ENCODE assay signal across 10 cellular contexts in the genomic region with DNA sequence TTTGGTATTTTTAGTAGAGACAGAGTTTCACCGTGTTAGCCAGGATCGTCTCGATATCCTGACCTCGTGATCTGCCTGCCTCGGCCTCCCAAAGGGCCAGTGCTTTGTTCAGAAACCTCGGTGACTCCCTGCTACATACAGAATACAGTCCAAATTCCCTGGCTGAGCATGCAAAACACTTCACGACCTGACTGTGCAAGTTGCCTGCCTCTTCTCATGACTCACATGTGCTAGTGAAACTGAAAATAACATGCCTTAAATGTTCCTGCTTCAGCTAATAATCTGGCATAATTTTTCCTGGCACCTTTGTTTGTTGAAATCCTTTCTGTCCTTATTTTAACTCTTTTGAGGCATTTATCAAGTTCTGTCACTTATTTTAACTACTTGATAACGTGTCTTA. TPM values are rescaled to one million over a fixed set of nuclear protein-coding genes. Genes with fewer than 3 reads are reported as not detected.
DNase-seq lines count a peak whose midpoint lies in the region; ATAC-seq and TF ChIP-seq lines count a peak whose summit lies in the region.
"Had no signal": no experiment of that assay in that cellular context is flagged by ENCODE, and none has a peak within 500 bp of the region (broad histone marks: within the 10 kb centered on the region; RNA-seq: fewer than 3 reads in every experiment).

No MANE protein-coding gene starts in this region.

- BruUV-seq in MCF 10A (replicated peaks; lab: Mats Ljungman, UMichigan): no TSS peak

- intact Hi-C loops in breast epithelium (cut with DNase I; ENCODE audit: low total_unique reads): no loop called here
- intact Hi-C loops in MCF 10A (cut with micrococcal nuclease): no loop called here

- no peaks in the 10 kb centered on the region for H3K27me3 Mint-ChIP-seq in MCF 10A (ENCODE audit: insufficient read depth, unreplicated experiment)
- H3K27me3 Mint-ChIP-seq: activated naive CD8-positive, alpha-beta T cell treated with anti-CD3 and anti-CD28 coated beads, Interleukin-2, amount 50 U/mL, for 24 hours had no signal

- H3K27ac Mint-ChIP-seq in MCF 10A (ENCODE audit: low read depth, unreplicated experiment): no peak overlapping the region
- H3K27ac Mint-ChIP-seq: activated naive CD8-positive, alpha-beta T cell treated with anti-CD3 and anti-CD28 coated beads, Interleukin-2, amount 50 U/mL, for 24 hours had no signal

- ATAC-seq in foreskin keratinocyte (peak; percentile 62), GM18873 (IDR thresholded peaks at IDR 0.05; ENCODE audit: low FRiP score, unreplicated experiment) (no peak)

- H3K4me3 Mint-ChIP-seq in MCF 10A (ENCODE audit: unreplicated experiment): no peak overlapping the region
- H3K4me3 Mint-ChIP-seq: activated naive CD8-positive, alpha-beta T cell treated with anti-CD3 and anti-CD28 coated beads, Interleukin-2, amount 50 U/mL, for 24 hours had no signal

- H3K9me3 ChIP-seq in breast epithelium: no peaks in the 10 kb centered on the region
- H3K9me3 ChIP-seq in Peyer's patch: no peaks in the 10 kb centered on the region
- no peaks in the 10 kb centered on the region for H3K9me3 ChIP-seq in tibial nerve

- no peak for TF ChIP-seq CTCF in breast epithelium (IDR thresholded peaks at IDR 0.05)
- TF ChIP-seq CTCF in MCF 10A (IDR thresholded peaks at IDR 0.05; ENCODE audit: unreplicated experiment): no peak
- no peak for TF ChIP-seq CTCF in Peyer's patch (IDR thresholded peaks at IDR 0.05)
- TF ChIP-seq CTCF in foreskin keratinocyte (conservative IDR thresholded peaks at IDR 0.05): no peak
- no peak for TF ChIP-seq CTCF in tibial nerve (IDR thresholded peaks at IDR 0.05)
- no peak for TF ChIP-seq CTCF in GM13976 (IDR thresholded peaks at IDR 0.05; ENCODE audit: borderline replicate concordance, control extremely low read depth, extremely low read depth, insufficient read depth, missing control alignments)

- POLR2A ChIA-PET in MCF 10A (lab: Yijun Ruan, JAX): interaction anchor here (1.0 to 5.1 kb wide), 23 partner anchors 9 to 686 kb away, joined by 3 to 47 read pairs (median 4); partner anchors contain the start of genes ATL1, CDKL1, DMAC2L and L2HGDH

- TF ChIP-seq EP300 in tibial nerve (IDR thresholded peaks at IDR 0.05): peak in 1 of 2 donors; percentile 12

- no peaks in the 10 kb centered on the region for H3K9me3 Mint-ChIP-seq in MCF 10A (ENCODE audit: unreplicated experiment)
- H3K9me3 Mint-ChIP-seq: activated naive CD8-positive, alpha-beta T cell treated with anti-CD3 and anti-CD28 coated beads, Interleukin-2, amount 50 U/mL, for 24 hours had no signal

- no peak overlapping the region for H3K4me3 ChIP-seq in breast epithelium
- no peak overlapping the region for H3K4me3 ChIP-seq in Peyer's patch
- peak overlapping the region in 1 of 4 donors; percentile 33 for H3K4me3 ChIP-seq in tibial nerve

- DNase-seq in breast epithelium (ENCODE audit: low spot score in 2 of 2): no peak
- DNase-seq in MCF 10A (ENCODE audit: unreplicated experiment): no peak
- peak in 1 of 3 donors; percentile 51 for DNase-seq in Peyer's patch
- DNase-seq in foreskin keratinocyte: peak; percentile 74 to 85
- DNase-seq in tibial nerve (ENCODE audit: low spot score in 2 of 2): no peak
- no peak for DNase-seq in GM13976 (ENCODE audit: low spot score)
- no peak for DNase-seq in activated CD8-positive, alpha-beta memory T cell treated with anti-CD3 and anti-CD28 coated beads, Interleukin-2, amount 50 U/mL, for 48 hours

- H3K4me1 ChIP-seq in breast epithelium: peaks cover 0 to 6% of the 10 kb centered on the region in 2 donors
- peaks cover 0 to 7% (median 0%) of the 10 kb centered on the region in 4 donors for H3K4me1 ChIP-seq in Peyer's patch
- H3K4me1 ChIP-seq in foreskin keratinocyte: peaks cover 17% of the 10 kb centered on the region
- peaks cover 0 to 40% (median 10%) of the 10 kb centered on the region in 4 donors for H3K4me1 ChIP-seq in tibial nerve

- H3K4me1 Mint-ChIP-seq in MCF 10A (ENCODE audit: insufficient read depth, unreplicated experiment): no peaks in the 10 kb centered on the region

- peaks cover 40% of the 10 kb centered on the region for H3K36me3 Mint-ChIP-seq in MCF 10A (ENCODE audit: insufficient read depth, unreplicated experiment)

- TF ChIP-seq POLR2A in breast epithelium (IDR thresholded peaks at IDR 0.05) (no peak), Peyer's patch (IDR thresholded peaks at IDR 0.05) (no peak), tibial nerve (IDR thresholded peaks at IDR 0.05) (no peak)

- CTCF ChIA-PET in MCF 10A (lab: Yijun Ruan, JAX): interaction anchor here (0.5 to 6.1 kb wide), 30 partner anchors 9 to 482 kb away, joined by 3 to 62 read pairs (median 4); partner anchors contain the start of genes CDKL1, DMAC2L, L2HGDH and MAP4K5

- no peaks in the 10 kb centered on the region for H3K36me3 ChIP-seq in breast epithelium
- H3K36me3 ChIP-seq in Peyer's patch: peaks cover 0 to 17% (median 0%) of the 10 kb centered on the region in 3 donors
- peaks cover 0 to 17% (median 0%) of the 10 kb centered on the region in 3 donors for H3K36me3 ChIP-seq in tibial nerve

- 28 to 42% methylated on average over 8 of the region's 8 CpGs for WGBS in tibial nerve, 2 donors

- in situ Hi-C loops in GM13976 (cut with MboI; ENCODE audit: low sequenced_read_pairs, unreplicated experiment): no loop called here

- H3K27ac ChIP-seq in breast epithelium (peak overlapping the region; percentile 21 to 30), Peyer's patch (peak overlapping the region in 3 of 4 donors; percentile 36 to 72 (median 72)), foreskin keratinocyte (peak overlapping the region; percentile 97), tibial nerve (peak overlapping the region; percentile 60 to 84 (median 78))
- H3K27ac ChIP-seq: C4-2B had no signal

- H3K27me3 ChIP-seq in breast epithelium (no peaks in the 10 kb centered on the region), Peyer's patch (no peaks in the 10 kb centered on the region), foreskin keratinocyte (no peaks in the 10 kb centered on the region), tibial nerve (no peaks in the 10 kb centered on the region)

RNA-seq across cellular contexts. Expression of gene DMAC2L, which starts 8.2 kb away (rescaled TPM):
- total RNA-seq in breast epithelium (10 to 100 TPM; 19.7 to 30.7 (median 20.3) TPM), MCF 10A (2022) (16.3 and 17.6 TPM in 2 replicates), Peyer's patch (10 to 100 TPM in 3 of 4 donors, 1 to 10 TPM in 1; 7.7 to 23.9 (median 15.7) TPM), foreskin keratinocyte (7.7 and 7.8 TPM in 2 replicates), tibial nerve (10 to 100 TPM in 3 of 4 donors, 1 to 10 TPM in 1; 7.5 to 23.1 (median 20.4) TPM)
- polyA plus RNA-seq in foreskin keratinocyte: 8.0 and 8.8 TPM in 2 replicates

RNA-seq across cellular contexts. Expression of gene L2HGDH, which starts 8.2 kb away (rescaled TPM):
- total RNA-seq in breast epithelium (1 to 10 TPM; 3.8 to 6.9 (median 6.3) TPM), MCF 10A (2022) (7.9 TPM in 2 replicates), Peyer's patch (10 to 100 TPM in 1 of 4 donors, 1 to 10 TPM in 3; 4.6 to 29.7 (median 8.8) TPM), foreskin keratinocyte (7.2 and 9.1 TPM in 2 replicates), tibial nerve (10 to 100 TPM in 1 of 4 donors, 1 to 10 TPM in 3; 2.0 to 16.2 (median 3.9) TPM)
- polyA plus RNA-seq in foreskin keratinocyte: 2.7 and 3.7 TPM in 2 replicates

Comparison
In these comparisons a context has a peak if more than half of its experiments do, and no peak if none do; other contexts are left out.
1. DNase-seq: peak in foreskin keratinocyte (2 of 2); none in breast epithelium (0 of 2), MCF 10A (single experiment), tibial nerve (0 of 2), GM13976 (single experiment) and activated CD8-positive, alpha-beta memory T cell treated with anti-CD3 and anti-CD28 coated beads, Interleukin-2, amount 50 U/mL, for 48 hours (single experiment).
2. H3K27ac ChIP-seq: peak in every context shown above with its lines; median percentile 97 in foreskin keratinocyte; 78 in tibial nerve; 72 in Peyer's patch; 26 in breast epithelium.